ENCODE assay signal across 9 cellular contexts in the genomic region with DNA sequence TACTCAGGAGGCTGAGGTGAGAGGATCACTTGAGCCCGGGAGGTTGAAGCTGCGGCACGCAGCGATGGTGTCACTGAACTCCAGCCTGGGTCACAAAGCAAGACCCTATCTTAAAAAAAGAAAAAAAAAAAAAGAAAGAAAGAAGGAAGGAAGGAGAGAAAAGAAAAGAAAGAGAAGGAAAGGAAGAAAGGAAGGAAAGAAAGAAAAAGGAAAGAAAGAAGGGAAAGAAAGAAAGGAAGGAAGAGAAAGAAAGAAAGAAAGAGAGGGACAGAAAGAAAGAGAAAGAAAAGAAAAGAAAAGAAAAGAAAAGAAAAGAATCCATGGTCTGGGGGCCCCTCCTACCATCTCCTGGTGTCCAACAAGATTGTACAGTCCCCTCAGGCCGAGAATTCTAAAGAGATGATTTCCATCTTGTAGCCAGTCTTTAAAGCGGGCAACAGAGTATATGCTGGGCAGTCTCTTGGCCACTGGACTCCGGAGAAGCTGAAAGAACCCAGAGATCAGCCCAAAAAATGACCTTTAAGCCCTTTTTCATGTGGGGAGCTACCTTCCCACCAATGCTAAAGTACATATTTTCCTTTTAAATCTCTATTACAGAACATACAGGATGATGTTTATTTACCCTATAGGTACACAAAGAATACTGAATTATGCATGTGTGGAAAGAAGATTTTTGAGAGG. TPM values are rescaled to one million over a fixed set of nuclear protein-coding genes. Genes with fewer than 3 reads are reported as not detected.
"Had no signal": no experiment of that assay in that cellular context is flagged by ENCODE, and none has a peak within 500 bp of the region (broad histone marks: within the 10 kb centered on the region; RNA-seq: fewer than 3 reads in every experiment).

No MANE protein-coding gene starts in this region.

- H2AFZ ChIP-seq: GM23248 had no signal

- H3K4me1 ChIP-seq: HAP-1 had no signal

- H3K36me3 ChIP-seq: HAP-1 had no signal

- H3K4me1 Mint-ChIP-seq: IgD-negative memory B cell had no signal

- H3K27ac Mint-ChIP-seq: IgD-negative memory B cell had no signal

- H3K4me3 ChIP-seq: GM23248, HAP-1 had no signal

- H3K4me3 Mint-ChIP-seq: IgD-negative memory B cell had no signal

- H3K27ac ChIP-seq: GM23248 had no signal

- H3K9ac ChIP-seq: GM23248 had no signal

- ATAC-seq: HCT116 had no signal

- DNase-seq: GM23248, GOT3, H7, KG1 had no signal

- H3K9me3 Mint-ChIP-seq: IgD-negative memory B cell had no signal

- FAIRE-seq: HTR-8/SVneo had no signal

- H3K9me3 ChIP-seq: HAP-1 had no signal

RNA-seq across cellular contexts. Expression of gene MROH8, which starts 59.9 kb away (rescaled TPM):
- total RNA-seq: HT-29 had no signal
